8 cellular contexts compared by ENCODE assay signal in the genomic region with DNA sequence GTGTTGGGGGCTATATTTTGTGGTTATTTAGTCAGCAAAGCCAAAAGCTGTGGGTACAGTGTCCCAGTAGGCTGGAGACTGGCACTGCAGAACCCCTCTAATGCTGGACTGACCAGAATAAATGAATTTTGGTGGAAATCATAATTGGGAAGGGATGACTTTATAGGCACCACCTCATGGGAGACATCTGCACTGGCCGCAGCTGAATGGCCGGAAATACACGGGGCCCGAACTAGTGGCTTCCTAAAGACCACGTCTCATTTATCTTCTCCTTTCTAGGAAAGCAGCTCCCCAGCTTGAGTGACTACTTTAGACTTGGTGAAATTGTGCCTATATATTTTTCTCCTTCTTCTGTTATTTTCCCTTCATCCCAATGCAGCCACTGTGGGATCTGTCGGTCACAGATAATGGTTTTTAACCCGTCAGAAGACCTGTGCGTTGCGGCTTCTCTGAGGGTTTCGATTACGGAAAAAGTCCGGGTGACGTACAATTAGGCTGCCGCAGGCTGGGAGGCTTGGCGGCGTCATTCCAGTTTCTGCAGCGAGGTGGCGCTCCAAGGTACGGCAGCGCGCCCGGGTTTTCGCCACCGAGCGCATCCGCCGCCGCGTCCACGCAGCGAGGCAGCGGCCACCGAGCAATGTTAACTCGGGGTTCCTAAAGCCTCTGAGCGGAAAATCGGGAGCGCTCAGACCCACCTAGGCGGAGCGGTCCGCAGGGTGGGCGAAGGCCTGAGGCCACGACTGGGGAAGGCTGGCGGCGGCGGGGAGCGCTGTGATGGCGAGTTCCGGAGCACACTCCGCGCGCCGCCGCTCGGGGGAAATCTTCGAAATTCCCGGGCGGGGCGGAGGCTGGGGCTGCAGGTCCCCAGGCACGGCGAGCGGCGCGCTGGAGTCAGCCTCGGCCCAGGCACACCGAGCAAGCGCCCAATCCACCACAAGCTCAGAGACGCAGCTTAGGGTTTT. TPM values are rescaled to one million over a fixed set of nuclear protein-coding genes. Genes with fewer than 3 reads are reported as not detected.
DNase-seq lines count a peak whose midpoint lies in the region; TF ChIP-seq lines count a peak whose summit lies in the region.

No MANE protein-coding gene starts in this region.

- peaks cover 59% of the 10 kb centered on the region for H3K27me3 Mint-ChIP-seq in T-helper 1 cell treated with Interleukin-12 subunit alpha and Interleukin-12 subunit beta and Interleukin-4 antibody, amounts not matched to agents 30 μg/mL and 1 μg/mL, for 36 hours (ENCODE audit: low read depth)

- H3K9ac ChIP-seq in MM.1S (ENCODE audit: low read length), result peak overlapping the region; percentile 46; the same call in 1 of the 2 replicates

- H3K36me3 ChIP-seq in HAP-1 (replicated peaks) (no peaks in the 10 kb centered on the region), MM.1S (replicated peaks; ENCODE audit: insufficient read depth, low read length) (no peaks in the 10 kb centered on the region), hepatocyte (replicated peaks; ENCODE audit: insufficient read depth, low read depth) (no peaks in the 10 kb centered on the region)

- in situ Hi-C loops in HAP-1 (cut with MboI; ENCODE audit: low sequenced_read_pairs), result loop anchor here (10.0 kb wide), 1 partner anchor 878 kb away; no protein-coding TSS in a partner anchor

- H3K27me3 ChIP-seq in HAP-1 (ENCODE audit: low read depth) (peaks cover 6% of the 10 kb centered on the region), MM.1S (replicated peaks; ENCODE audit: insufficient read depth, low read length) (peaks cover 67% of the 10 kb centered on the region), hepatocyte (peaks cover 94% of the 10 kb centered on the region)

- TF ChIP-seq CTCF in GM12873 (IDR thresholded peaks at IDR 0.05; ENCODE audit: insufficient read depth, low read depth, low read length, missing control alignments) (peak; percentile 85), MM.1S (IDR thresholded peaks at IDR 0.05; ENCODE audit: low read length) (peak; percentile 93), hepatocyte (IDR thresholded peaks at IDR 0.05; ENCODE audit: poor library complexity) (peak; percentile 99)

- H3K79me2 ChIP-seq in MM.1S (ENCODE audit: low read length) (no peaks in the 10 kb centered on the region), hepatocyte (no peaks in the 10 kb centered on the region)

- no peaks in the 10 kb centered on the region for H3K9me3 ChIP-seq in HAP-1
- H3K9me3 ChIP-seq in MM.1S (replicated peaks; ENCODE audit: insufficient read depth, low read length), result no peaks in the 10 kb centered on the region
- H3K9me3 ChIP-seq in hepatocyte (ENCODE audit: low read depth), result no peaks in the 10 kb centered on the region

- H3K4me3 ChIP-seq in HAP-1 (peak overlapping the region; percentile 65), MM.1S (ENCODE audit: low read length) (peak overlapping the region; percentile 75), hepatocyte (peak overlapping the region; percentile 45), skeletal muscle cell (ENCODE audit: low read depth, low read length) (peak overlapping the region; percentile 67)

- H2AFZ ChIP-seq in MM.1S (ENCODE audit: low read length), result peak overlapping the region; percentile 76
- peak overlapping the region; percentile 16 for H2AFZ ChIP-seq in hepatocyte

- H3K4me2 ChIP-seq in MM.1S (ENCODE audit: low read depth, low read length), result peak overlapping the region; percentile 94
- peak overlapping the region; percentile 91 for H3K4me2 ChIP-seq in hepatocyte

- H3F3A ChIP-seq in MM.1S (ENCODE audit: insufficient read depth, low read length), result no peaks in the 10 kb centered on the region

- H3K27ac ChIP-seq in MM.1S (ENCODE audit: low read length) (no peak overlapping the region), hepatocyte (no peak overlapping the region)

- H3K4me1 ChIP-seq in HAP-1, result peaks cover 11% of the 10 kb centered on the region
- 0 out of 2 replicates have a peak, but pooled peaks cover 4% of the 10 kb centered on the region for H3K4me1 ChIP-seq in MM.1S (ENCODE audit: low read length)
- peaks cover 19% of the 10 kb centered on the region for H3K4me1 ChIP-seq in hepatocyte (ENCODE audit: insufficient read depth)

- H3K27ac Mint-ChIP-seq in T-helper 1 cell treated with Interleukin-12 subunit alpha and Interleukin-12 subunit beta and Interleukin-4 antibody, amounts not matched to agents 30 μg/mL and 1 μg/mL, for 36 hours, result peak overlapping the region; percentile 21

- peaks cover 4% of the 10 kb centered on the region for H3K36me3 Mint-ChIP-seq in T-helper 1 cell treated with Interleukin-12 subunit alpha and Interleukin-12 subunit beta and Interleukin-4 antibody, amounts not matched to agents 30 μg/mL and 1 μg/mL, for 36 hours (ENCODE audit: low read depth)

- no peaks in the 10 kb centered on the region for H4K20me1 ChIP-seq in MM.1S (ENCODE audit: insufficient read depth, low read length)
- peaks cover 24% of the 10 kb centered on the region for H4K20me1 ChIP-seq in hepatocyte (ENCODE audit: insufficient read depth, poor library complexity, severe bottlenecking)

- no peaks in the 10 kb centered on the region for H3K9me2 ChIP-seq in MM.1S (replicated peaks; ENCODE audit: insufficient read depth, low read length)
- no peaks in the 10 kb centered on the region for H3K9me2 ChIP-seq in hepatocyte (replicated peaks; ENCODE audit: insufficient read depth)

- H3K4me3 Mint-ChIP-seq in T-helper 1 cell treated with Interleukin-12 subunit alpha and Interleukin-12 subunit beta and Interleukin-4 antibody, amounts not matched to agents 30 μg/mL and 1 μg/mL, for 36 hours, result peak overlapping the region; percentile 93

- H3K9me3 Mint-ChIP-seq in T-helper 1 cell treated with Interleukin-12 subunit alpha and Interleukin-12 subunit beta and Interleukin-4 antibody, amounts not matched to agents 30 μg/mL and 1 μg/mL, for 36 hours, result no peaks in the 10 kb centered on the region

- DNase-seq in HAP-1 (ENCODE audit: low spot score in 2 of 2) (peak; percentile 61 to 91), MM.1S (peak; percentile 82), anterior cingulate cortex (lab: John Stamatoyannopoulos, UW) (peak in 48 of 58 donors; percentile 4 to 74 (median 31)), hepatocyte (ENCODE audit: low spot score) (peak; percentile 83), skeletal muscle cell (ENCODE audit: low read depth) (peak; percentile 48), foreskin melanocyte (no peak)

- 2% methylated on average over 56 of the region's 67 CpGs for WGBS in hepatocyte (ENCODE audit: low lambda C conversion rate, missing lambda C conversion rate)

- peaks cover 22% of the 10 kb centered on the region for H3K4me1 Mint-ChIP-seq in T-helper 1 cell treated with Interleukin-12 subunit alpha and Interleukin-12 subunit beta and Interleukin-4 antibody, amounts not matched to agents 30 μg/mL and 1 μg/mL, for 36 hours (ENCODE audit: low read depth)

RNA-seq across cellular contexts. Expression of a gene that starts 26.3 kb away (rescaled TPM):
- 16.5 and 23.0 TPM in 2 replicates for total RNA-seq in hepatocyte
- polyA plus RNA-seq in hepatocyte, result 27.9 and 28.3 TPM in 2 replicates
